ENCODE assay signal across 15 cellular contexts in genomic region chr14:91506226-91506625, GRCh38. TPM values are rescaled to one million over a fixed set of nuclear protein-coding genes. Genes with fewer than 3 reads are reported as not detected.
DNase-seq lines count a peak whose midpoint lies in the region; ATAC-seq and TF ChIP-seq lines count a peak whose summit lies in the region.
"Had no signal": no experiment of that assay in that cellular context is flagged by ENCODE, and none has a peak within 500 bp of the region (broad histone marks: within the 10 kb centered on the region; RNA-seq: fewer than 3 reads in every experiment).

No MANE protein-coding gene starts in this region.

- peak overlapping the region; percentile 24 for H3K27ac Mint-ChIP-seq in CD4-positive, alpha-beta T cell
- H3K27ac Mint-ChIP-seq in activated CD8-positive, alpha-beta T cell treated with anti-CD3 and anti-CD28 coated beads for 36 hours: peak overlapping the region; percentile 61
- H3K27ac Mint-ChIP-seq in naive B cell (peak overlapping the region in 3 of 6 donors; percentile 33 to 86 (median 49)), Caco-2 (ENCODE audit: unreplicated experiment) (no peak overlapping the region), chondrocyte (ENCODE audit: unreplicated experiment) (no peak overlapping the region)
- H3K27ac Mint-ChIP-seq: dendritic cell treated with granulocyte-macrophage colony-stimulating factor and Interleukin-4, amounts not matched to agents 40 ng/mL and 50 ng/mL, for 4 days; nephron had no signal

- CTCF ChIA-PET in CD4-positive, alpha-beta T cell (lab: Charles Lee): no interaction called here
- CTCF ChIA-PET in activated CD8-positive, alpha-beta T cell treated with anti-CD3 and anti-CD28 coated beads for 36 hours (lab: Charles Lee): no interaction called here
- CTCF ChIA-PET in Caco-2 (lab: Charles Lee): no interaction called here

- H3K9me3 Mint-ChIP-seq in CD4-positive, alpha-beta T cell: no peaks in the 10 kb centered on the region
- no peaks in the 10 kb centered on the region for H3K9me3 Mint-ChIP-seq in activated CD8-positive, alpha-beta T cell treated with anti-CD3 and anti-CD28 coated beads for 36 hours
- H3K9me3 Mint-ChIP-seq in naive B cell: peaks cover 0 to 3% (median 0%) of the 10 kb centered on the region in 7 donors
- no peaks in the 10 kb centered on the region for H3K9me3 Mint-ChIP-seq in Caco-2 (ENCODE audit: unreplicated experiment)
- H3K9me3 Mint-ChIP-seq in chondrocyte (ENCODE audit: low read depth): no peaks in the 10 kb centered on the region
- H3K9me3 Mint-ChIP-seq: dendritic cell treated with granulocyte-macrophage colony-stimulating factor and Interleukin-4, amounts not matched to agents 40 ng/mL and 50 ng/mL, for 4 days; nephron had no signal

- H4K20me1 ChIP-seq in BLaER1: peaks cover 81% of the 10 kb centered on the region

- no peaks in the 10 kb centered on the region for H3K27me3 Mint-ChIP-seq in CD4-positive, alpha-beta T cell
- no peaks in the 10 kb centered on the region for H3K27me3 Mint-ChIP-seq in activated CD8-positive, alpha-beta T cell treated with anti-CD3 and anti-CD28 coated beads for 36 hours
- H3K27me3 Mint-ChIP-seq in naive B cell (peaks cover 0 to 3% (median 0%) of the 10 kb centered on the region in 3 donors), Caco-2 (ENCODE audit: insufficient read depth, unreplicated experiment) (no peaks in the 10 kb centered on the region), chondrocyte (ENCODE audit: low read depth) (no peaks in the 10 kb centered on the region)
- H3K27me3 Mint-ChIP-seq: dendritic cell treated with granulocyte-macrophage colony-stimulating factor and Interleukin-4, amounts not matched to agents 40 ng/mL and 50 ng/mL, for 4 days had no signal

- H3K36me3 Mint-ChIP-seq in CD4-positive, alpha-beta T cell (ENCODE audit: low read depth): peaks cover 87% of the 10 kb centered on the region
- peaks cover 65% of the 10 kb centered on the region for H3K36me3 Mint-ChIP-seq in activated CD8-positive, alpha-beta T cell treated with anti-CD3 and anti-CD28 coated beads for 36 hours (ENCODE audit: low read depth)
- H3K36me3 Mint-ChIP-seq in naive B cell (peaks cover 4 to 15% of the 10 kb centered on the region in 2 donors), Caco-2 (ENCODE audit: insufficient read depth, unreplicated experiment) (peaks cover 62% of the 10 kb centered on the region), chondrocyte (ENCODE audit: low read depth) (peaks cover 8% of the 10 kb centered on the region)

- H3K9ac ChIP-seq in BLaER1: no peak overlapping the region

- peaks cover 77% of the 10 kb centered on the region for H3K4me1 Mint-ChIP-seq in CD4-positive, alpha-beta T cell (ENCODE audit: low read depth)
- H3K4me1 Mint-ChIP-seq in activated CD8-positive, alpha-beta T cell treated with anti-CD3 and anti-CD28 coated beads for 36 hours (ENCODE audit: low read depth): peaks cover 44% of the 10 kb centered on the region
- H3K4me1 Mint-ChIP-seq in naive B cell: peaks cover 38 to 73% (median 47%) of the 10 kb centered on the region in 3 donors
- H3K4me1 Mint-ChIP-seq in Caco-2 (ENCODE audit: low read depth, unreplicated experiment): no peaks in the 10 kb centered on the region
- peaks cover 43% of the 10 kb centered on the region for H3K4me1 Mint-ChIP-seq in chondrocyte (ENCODE audit: low read depth)

- TF ChIP-seq CTCF in CD4-positive, alpha-beta T cell (IDR thresholded peaks at IDR 0.05): no peak
- no peak for TF ChIP-seq CTCF in activated CD8-positive, alpha-beta T cell treated with anti-CD3 and anti-CD28 coated beads for 36 hours (IDR thresholded peaks at IDR 0.05)
- no peak for TF ChIP-seq CTCF in upper lobe of right lung (IDR thresholded peaks at IDR 0.05)
- TF ChIP-seq CTCF in Caco-2 (IDR thresholded peaks at IDR 0.05; ENCODE audit: insufficient read depth in 1 of 2, low read depth in 1 of 2, low read length in 1 of 2, severe bottlenecking in 1 of 2, unreplicated experiment in 1 of 2): no peak
- no peak for TF ChIP-seq CTCF in chondrocyte (IDR thresholded peaks at IDR 0.05)

- H3K4me3 ChIP-seq in BLaER1 (no peak overlapping the region), upper lobe of right lung (no peak overlapping the region), Caco-2 (ENCODE audit: low read depth, low read length) (no peak overlapping the region)

- H3K9me3 ChIP-seq in BLaER1 (no peaks in the 10 kb centered on the region), upper lobe of right lung (no peaks in the 10 kb centered on the region), Caco-2 (no peaks in the 10 kb centered on the region)
- no peaks in the 10 kb centered on the region for H3K9me3 ChIP-seq in CD4-positive, alpha-beta T cell (ENCODE audit: control insufficient read depth, low read length)

- ATAC-seq in CD4-positive, alpha-beta T cell (ENCODE audit: poor library complexity): no peak
- ATAC-seq in activated CD8-positive, alpha-beta T cell treated with anti-CD3 and anti-CD28 coated beads for 36 hours: no peak
- ATAC-seq in naive B cell (ENCODE audit: low read depth in 2 of 2) (no peak), upper lobe of right lung (no peak)
- ATAC-seq: left ventricle myocardium superior, Panc1, right cardiac atrium had no signal

- H3K27me3 ChIP-seq in BLaER1: no peaks in the 10 kb centered on the region
- H3K27me3 ChIP-seq in CD4-positive, alpha-beta T cell (ENCODE audit: control insufficient read depth, insufficient read depth, low read length): no peaks in the 10 kb centered on the region
- H3K27me3 ChIP-seq in upper lobe of right lung: no peaks in the 10 kb centered on the region
- no peaks in the 10 kb centered on the region for H3K27me3 ChIP-seq in Caco-2 (replicated peaks; ENCODE audit: control insufficient read depth, insufficient read depth, low read length)

- H3K4me1 ChIP-seq in BLaER1 (peaks cover 26% of the 10 kb centered on the region), upper lobe of right lung (peaks cover 36% of the 10 kb centered on the region), Caco-2 (0 out of 2 replicates have a peak, but pooled peaks cover 11% of the 10 kb centered on the region)

- H3K36me3 ChIP-seq in BLaER1 (peaks cover 57% of the 10 kb centered on the region), upper lobe of right lung (peaks cover 27% of the 10 kb centered on the region), Caco-2 (ENCODE audit: control insufficient read depth, insufficient read depth, low read length) (peaks cover 1% of the 10 kb centered on the region)

- peak overlapping the region; percentile 71 for H3K4me3 Mint-ChIP-seq in CD4-positive, alpha-beta T cell
- peak overlapping the region; percentile 36 for H3K4me3 Mint-ChIP-seq in activated CD8-positive, alpha-beta T cell treated with anti-CD3 and anti-CD28 coated beads for 36 hours
- H3K4me3 Mint-ChIP-seq in naive B cell (peak overlapping the region in 6 of 8 donors; percentile 12 to 54 (median 29)), Caco-2 (ENCODE audit: unreplicated experiment) (no peak overlapping the region), chondrocyte (ENCODE audit: unreplicated experiment) (no peak overlapping the region)

- POLR2A ChIA-PET in CD4-positive, alpha-beta T cell (lab: Charles Lee): no interaction called here
- POLR2A ChIA-PET in activated CD8-positive, alpha-beta T cell treated with anti-CD3 and anti-CD28 coated beads for 36 hours (lab: Charles Lee): interaction anchor here (0.6 to 2.6 kb wide), 3 partner anchors 10 to 369 kb away, joined by 4 to 9 read pairs (median 4); no protein-coding TSS in a partner anchor
- POLR2A ChIA-PET in Caco-2 (lab: Charles Lee): no interaction called here

- intact Hi-C loops in CD4-positive, alpha-beta T cell (cut with DNase I, micrococcal nuclease): loop anchor here in 1 of 2 experiments (5.0 kb wide), 1 partner anchor 189 kb away; no protein-coding TSS in a partner anchor
- intact Hi-C loops in activated CD8-positive, alpha-beta T cell treated with anti-CD3 and anti-CD28 coated beads for 36 hours (cut with micrococcal nuclease): no loop called here
- intact Hi-C loops in upper lobe of right lung (cut with DNase I): no loop called here
- intact Hi-C loops in Caco-2 (cut with micrococcal nuclease; ENCODE audit: unreplicated experiment): no loop called here

- DNase-seq in CD4-positive, alpha-beta T cell: no peak
- DNase-seq in activated CD8-positive, alpha-beta T cell treated with anti-CD3 and anti-CD28 coated beads for 36 hours: no peak
- no peak for DNase-seq in naive B cell
- no peak for DNase-seq in upper lobe of right lung
- DNase-seq in Caco-2: no peak
- DNase-seq in chondrocyte (ENCODE audit: low spot score): no peak
- DNase-seq: activated CD8-positive, alpha-beta memory T cell treated with anti-CD3 and anti-CD28 coated beads for 24 hours; amygdala; left ventricle myocardium superior; right cardiac atrium; stimulated activated CD4-positive, alpha-beta T cell treated with anti-CD3 and anti-CD28 coated beads, Interleukin-4, amount 100 ng/mL, for 1 hour had no signal

- H3K27ac ChIP-seq in BLaER1: no peak overlapping the region
- no peak overlapping the region for H3K27ac ChIP-seq in CD4-positive, alpha-beta T cell (ENCODE audit: low read depth, low read length)
- H3K27ac ChIP-seq in upper lobe of right lung: no peak overlapping the region

- BruUV-seq in Caco-2 (replicated peaks; lab: Mats Ljungman, UMichigan): no TSS peak

- H3K4me2 ChIP-seq in BLaER1: peak overlapping the region; percentile 29

RNA-seq across cellular contexts. Expression of gene PPP4R3A, which starts 3.9 kb away (rescaled TPM):
- total RNA-seq in CD4-positive, alpha-beta T cell: 100 to 1,000 TPM; 189 to 205 TPM
- 100 to 1,000 TPM; 106 to 111 TPM for total RNA-seq in activated CD8-positive, alpha-beta T cell treated with anti-CD3 and anti-CD28 coated beads for 36 hours
- polyA plus RNA-seq in naive B cell (ENCODE audit: low read depth in 6 of 6): 100 to 1,000 TPM; 101 to 213 (median 115) TPM
- 86.2 TPM for total RNA-seq in upper lobe of right lung
- 96.5 and 98.9 TPM in 2 replicates for total RNA-seq in Caco-2 (2022)
- total RNA-seq in chondrocyte: 57.7 to 73.9 TPM (median 64.5 TPM) in 3 replicates

Comparison
In these comparisons a context has a peak if more than half of its experiments do, and no peak if none do; other contexts are left out.
1. H3K27ac Mint-ChIP-seq: peak in CD4-positive, alpha-beta T cell (single experiment) and activated CD8-positive, alpha-beta T cell treated with anti-CD3 and anti-CD28 coated beads for 36 hours (single experiment); none in Caco-2 (single experiment) and chondrocyte (single experiment).
2. H3K4me3 Mint-ChIP-seq: peak in CD4-positive, alpha-beta T cell (single experiment), activated CD8-positive, alpha-beta T cell treated with anti-CD3 and anti-CD28 coated beads for 36 hours (single experiment) and naive B cell (6 of 8); none in Caco-2 (single experiment) and chondrocyte (single experiment).